11 cellular contexts compared by ENCODE assay signal in the genomic region with DNA sequence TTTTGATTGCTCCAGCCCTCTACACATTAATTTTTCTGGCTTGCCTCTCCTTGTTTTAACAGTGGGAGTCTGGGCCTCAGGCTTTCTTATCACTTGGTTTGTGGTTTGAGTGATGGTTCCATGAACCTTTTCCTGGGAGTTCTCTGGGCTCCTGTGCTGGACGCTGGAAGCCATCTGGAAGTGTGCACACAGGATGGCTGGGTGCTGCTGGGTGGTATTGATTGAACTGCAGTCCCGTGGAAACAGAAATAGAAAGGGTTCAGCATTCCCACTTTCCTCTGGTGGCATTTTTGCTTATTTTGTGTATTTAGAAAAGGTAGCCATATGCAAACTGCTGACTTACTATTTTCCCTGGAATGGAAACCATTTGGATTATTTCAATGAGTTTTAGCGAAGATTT. TPM values are rescaled to one million over a fixed set of nuclear protein-coding genes. Genes with fewer than 3 reads are reported as not detected.
DNase-seq lines count a peak whose midpoint lies in the region; TF ChIP-seq lines count a peak whose summit lies in the region.
"Had no signal": no experiment of that assay in that cellular context is flagged by ENCODE, and none has a peak within 500 bp of the region (broad histone marks: within the 10 kb centered on the region; RNA-seq: fewer than 3 reads in every experiment).

No MANE protein-coding gene starts in this region.

- H3K23ac ChIP-seq in mesendoderm (ENCODE audit: low read length), result no peak overlapping the region

- no peaks in the 10 kb centered on the region for H4K20me1 ChIP-seq in MM.1S (ENCODE audit: insufficient read depth, low read length)
- no peaks in the 10 kb centered on the region for H4K20me1 ChIP-seq in osteoblast (ENCODE audit: insufficient read depth, low read length)

- peak overlapping the region; percentile 14 for H3K18ac ChIP-seq in mesendoderm (ENCODE audit: low read length)

- peak overlapping the region; percentile 76 for H3K4me2 ChIP-seq in MM.1S (ENCODE audit: low read depth, low read length)
- H3K4me2 ChIP-seq in mesendoderm (ENCODE audit: low read length), result no peak overlapping the region
- no peak overlapping the region for H3K4me2 ChIP-seq in osteoblast (ENCODE audit: insufficient read depth, low read length)

- H3K9me3 ChIP-seq in MM.1S (replicated peaks; ENCODE audit: insufficient read depth, low read length) (no peaks in the 10 kb centered on the region), tibial artery (no peaks in the 10 kb centered on the region), osteoblast (ENCODE audit: low read depth, low read length) (no peaks in the 10 kb centered on the region)

- H3K9me2 ChIP-seq in MM.1S (replicated peaks; ENCODE audit: insufficient read depth, low read length), result no peaks in the 10 kb centered on the region

- H3K27ac ChIP-seq in MM.1S (ENCODE audit: low read length) (peak overlapping the region; percentile 53; the same call in 1 of the 2 replicates), mesendoderm (ENCODE audit: low read depth, low read length) (no peak overlapping the region), tibial artery (peak overlapping the region; percentile 8 to 36), osteoblast (ENCODE audit: low read depth, low read length) (no peak overlapping the region)

- H3K79me1 ChIP-seq in mesendoderm (ENCODE audit: low read length), result no peaks in the 10 kb centered on the region

- DNase-seq in MM.1S, result no peak
- DNase-seq in choroid plexus epithelial cell (ENCODE audit: low read depth), result peak; percentile 29
- DNase-seq in mesendoderm, result no peak
- DNase-seq in tibial artery, result no peak
- no peak for DNase-seq in osteoblast (ENCODE audit: insufficient read length, low spot score, missing footprints)
- no peak for DNase-seq in stimulated activated CD4-positive, alpha-beta T cell treated with anti-CD3 and anti-CD28 coated beads, Interleukin-4, amount 100 ng/mL, for 1 hour
- DNase-seq in lower leg skin (ENCODE audit: low spot score in 2 of 2), result no peak
- DNase-seq: activated T-cell treated with anti-CD3 and anti-CD28 coated beads for 4 hours; hippocampal formation; NCI-H187 treated with DMSO at 0.1 percent for 48 hours; stimulated activated naive CD4-positive, alpha-beta T cell treated with Interleukin-2 at 50 U/mL for 16 hours had no signal

- H3K9ac ChIP-seq in MM.1S (ENCODE audit: low read length), result peak overlapping the region; percentile 26; the same call in 1 of the 2 replicates
- no peak overlapping the region for H3K9ac ChIP-seq in mesendoderm (ENCODE audit: low read length)

- no peak overlapping the region for H4K8ac ChIP-seq in mesendoderm (ENCODE audit: low read depth, low read length)

- peaks cover 32% of the 10 kb centered on the region for H3K4me1 ChIP-seq in MM.1S (ENCODE audit: low read length)
- no peaks in the 10 kb centered on the region for H3K4me1 ChIP-seq in mesendoderm (ENCODE audit: control insufficient read depth, low read depth, low read length)
- H3K4me1 ChIP-seq in tibial artery, result peaks cover 0 to 71% (median 27%) of the 10 kb centered on the region in 4 donors
- H3K4me1 ChIP-seq in osteoblast (ENCODE audit: insufficient read depth, low read length), result peaks cover 38% of the 10 kb centered on the region

- H3K4ac ChIP-seq in mesendoderm (ENCODE audit: low read depth, low read length), result no peak overlapping the region

- H3K27me3 ChIP-seq in MM.1S (replicated peaks; ENCODE audit: insufficient read depth, low read length) (no peaks in the 10 kb centered on the region), mesendoderm (ENCODE audit: insufficient read depth, low read length, poor library complexity) (no peaks in the 10 kb centered on the region), tibial artery (no peaks in the 10 kb centered on the region), osteoblast (ENCODE audit: insufficient read depth, low read length) (no peaks in the 10 kb centered on the region)

- H3F3A ChIP-seq in MM.1S (ENCODE audit: insufficient read depth, low read length), result peaks cover 11% of the 10 kb centered on the region

- H2AFZ ChIP-seq in MM.1S (ENCODE audit: low read length), result peak overlapping the region; percentile 39; the same call in 1 of the 2 replicates
- H2AFZ ChIP-seq in osteoblast (ENCODE audit: low read length), result no peak overlapping the region

- H3K36me3 ChIP-seq in MM.1S (replicated peaks; ENCODE audit: insufficient read depth, low read length) (no peaks in the 10 kb centered on the region), mesendoderm (ENCODE audit: control insufficient read depth, insufficient read depth, low read length) (no peaks in the 10 kb centered on the region), tibial artery (no peaks in the 10 kb centered on the region), osteoblast (ENCODE audit: insufficient read depth, low read length) (no peaks in the 10 kb centered on the region)

- H2BK5ac ChIP-seq in mesendoderm (ENCODE audit: low read length), result no peak overlapping the region

- WGBS in mesendoderm (ENCODE audit: extremely low coverage, insufficient coverage, low lambda C conversion rate), result no CpG with 5 or more reads among the region's 3 CpGs
- 60 to 78% methylated on average over 3 of the region's 3 CpGs for WGBS in lower leg skin, 2 donors

- no peak overlapping the region for H2AK5ac ChIP-seq in mesendoderm (ENCODE audit: low read length)

- no peak for TF ChIP-seq CTCF in MM.1S (IDR thresholded peaks at IDR 0.05; ENCODE audit: low read length)
- TF ChIP-seq CTCF in choroid plexus epithelial cell (conservative IDR thresholded peaks at IDR 0.05; ENCODE audit: low read depth, low read length), result no peak
- TF ChIP-seq CTCF in tibial artery (IDR thresholded peaks at IDR 0.05), result no peak
- TF ChIP-seq CTCF in osteoblast (IDR thresholded peaks at IDR 0.05; ENCODE audit: extremely low read depth, low read depth, low read length), result no peak
- TF ChIP-seq CTCF in lower leg skin (IDR thresholded peaks at IDR 0.05), result no peak

- intact Hi-C loops in tibial artery (cut with DNase I; ENCODE audit: low total_unique reads) (no loop called here), lower leg skin (cut with DNase I; ENCODE audit: low total_unique reads) (no loop called here)

- H2BK120ac ChIP-seq in mesendoderm (ENCODE audit: low read depth, low read length), result no peak overlapping the region

- no peak overlapping the region for H3K56ac ChIP-seq in mesendoderm (ENCODE audit: low read length)

- H4K5ac ChIP-seq in mesendoderm (ENCODE audit: low read length), result no peak overlapping the region

- H3K79me2 ChIP-seq in MM.1S (ENCODE audit: low read length) (no peaks in the 10 kb centered on the region), mesendoderm (ENCODE audit: control insufficient read depth, insufficient read depth, low read length) (no peaks in the 10 kb centered on the region), osteoblast (ENCODE audit: insufficient read depth, low read length) (no peaks in the 10 kb centered on the region)

- no peak for TF ChIP-seq POLR2A in lower leg skin (IDR thresholded peaks at IDR 0.05)

- no peak overlapping the region for H2BK15ac ChIP-seq in mesendoderm (replicated peaks; ENCODE audit: low read depth)

- H3K4me3 ChIP-seq in MM.1S (ENCODE audit: low read length) (peak overlapping the region; percentile 44), choroid plexus epithelial cell (ENCODE audit: low read depth, low read length) (no peak overlapping the region), mesendoderm (ENCODE audit: low read length) (no peak overlapping the region), tibial artery (no peak overlapping the region), osteoblast (ENCODE audit: insufficient read depth, low read length) (no peak overlapping the region), lower leg skin (ENCODE audit: low read depth, poor library complexity, severe bottlenecking) (no peak overlapping the region)

RNA-seq across cellular contexts. Expression of a gene that starts 25.6 kb away (rescaled TPM):
- 1.1 TPM for polyA plus RNA-seq in mesendoderm (2013, experiment 1 of 2)
- polyA plus RNA-seq in mesendoderm (2013, experiment 2 of 2), result 1.1 TPM
- 11.6 and 16.2 TPM in 2 replicates for total RNA-seq in osteoblast
- total RNA-seq in lower leg skin, result 10 to 100 TPM; 12.9 to 22.9 (median 17.1) TPM

Comparison
In these comparisons a context has a peak if more than half of its experiments do, and no peak if none do; other contexts are left out.
1. H3K27ac ChIP-seq: peak in MM.1S (single experiment) and tibial artery (2 of 2); none in mesendoderm (single experiment) and osteoblast (single experiment).